8 cellular contexts compared by ENCODE assay signal in genomic region chr1:16914928-16915626, GRCh38. TPM values are rescaled to one million over a fixed set of nuclear protein-coding genes. Genes with fewer than 3 reads are reported as not detected.
A peak's percentile ranks its signal among the peaks of the same experiment; 100 is the strongest.
DNase-seq lines count a peak whose midpoint lies in the region; ATAC-seq and TF ChIP-seq lines count a peak whose summit lies in the region.
"Not testable (repeated sequence)": the region's sequence is repeated elsewhere in the genome, so short reads cannot be mapped to it uniquely, and the experiment has no call there.

No MANE protein-coding gene starts in this region.

- peak overlapping the region; percentile 85 for H3K4me3 Mint-ChIP-seq in T-helper 1 cell treated with Interleukin-12 subunit alpha and Interleukin-12 subunit beta and Interleukin-4 antibody, amounts not matched to agents 30 μg/mL and 1 μg/mL, for 36 hours
- peak overlapping the region; percentile 86 for H3K4me3 Mint-ChIP-seq in activated naive CD8-positive, alpha-beta T cell treated with anti-CD3 and anti-CD28 coated beads, Interleukin-2, amount 50 U/mL, for 24 hours
- peak overlapping the region; percentile 90 for H3K4me3 Mint-ChIP-seq in endothelial cell (ENCODE audit: unreplicated experiment)

- not testable (repeated sequence) for H2AFZ ChIP-seq in Karpas-422 (ENCODE audit: low read length)

- not testable (repeated sequence) for TF ChIP-seq POLR2A in upper lobe of left lung (IDR thresholded peaks at IDR 0.05)

- not testable (repeated sequence) for H3K36me3 ChIP-seq in Karpas-422 (ENCODE audit: insufficient read depth, low read length); left lung; psoas muscle (ENCODE audit: insufficient read depth in 1 of 2, low read depth in 1 of 2); upper lobe of left lung

- WGBS in psoas muscle, 3 donors: 38 to 48% (median 38%) methylated on average over 15 of the region's 15 CpGs
- 56 to 59% methylated on average over 15 of the region's 15 CpGs for WGBS in upper lobe of left lung, 2 donors

- not testable (repeated sequence) for H3K27me3 Mint-ChIP-seq in T-helper 1 cell treated with Interleukin-12 subunit alpha and Interleukin-12 subunit beta and Interleukin-4 antibody, amounts not matched to agents 30 μg/mL and 1 μg/mL, for 36 hours (ENCODE audit: low read depth); activated naive CD8-positive, alpha-beta T cell treated with anti-CD3 and anti-CD28 coated beads, Interleukin-2, amount 50 U/mL, for 24 hours
- peaks cover 23% of the 10 kb centered on the region for H3K27me3 Mint-ChIP-seq in endothelial cell (ENCODE audit: unreplicated experiment)

- H3K9ac ChIP-seq in Karpas-422 (ENCODE audit: low read length): peak overlapping the region; percentile 99

- not testable (repeated sequence) for TF ChIP-seq CTCF in endothelial cell (IDR thresholded peaks at IDR 0.05; ENCODE audit: unreplicated experiment); left lung (IDR thresholded peaks at IDR 0.05); psoas muscle (IDR thresholded peaks at IDR 0.05); upper lobe of left lung (IDR thresholded peaks at IDR 0.05)

- not testable (repeated sequence) for TF ChIP-seq EP300 in upper lobe of left lung (IDR thresholded peaks at IDR 0.05)

- not testable (repeated sequence) for H3K9me3 ChIP-seq in Karpas-422 (ENCODE audit: low read length); left lung; psoas muscle; upper lobe of left lung

- H3K27ac Mint-ChIP-seq in T-helper 1 cell treated with Interleukin-12 subunit alpha and Interleukin-12 subunit beta and Interleukin-4 antibody, amounts not matched to agents 30 μg/mL and 1 μg/mL, for 36 hours: peak overlapping the region; percentile 28
- peak overlapping the region; percentile 56 for H3K27ac Mint-ChIP-seq in activated naive CD8-positive, alpha-beta T cell treated with anti-CD3 and anti-CD28 coated beads, Interleukin-2, amount 50 U/mL, for 24 hours
- not testable (repeated sequence) for H3K27ac Mint-ChIP-seq in endothelial cell (ENCODE audit: unreplicated experiment)

- H3K36me3 Mint-ChIP-seq in T-helper 1 cell treated with Interleukin-12 subunit alpha and Interleukin-12 subunit beta and Interleukin-4 antibody, amounts not matched to agents 30 μg/mL and 1 μg/mL, for 36 hours (ENCODE audit: low read depth); activated naive CD8-positive, alpha-beta T cell treated with anti-CD3 and anti-CD28 coated beads, Interleukin-2, amount 50 U/mL, for 24 hours (ENCODE audit: low read depth): not testable (repeated sequence)
- H3K36me3 Mint-ChIP-seq in endothelial cell (ENCODE audit: low read depth, unreplicated experiment): peaks cover 11% of the 10 kb centered on the region

- peak; percentile 6 for DNase-seq in COLO829 (ENCODE audit: low spot score)
- not testable (repeated sequence) for DNase-seq in Karpas-422; activated naive CD8-positive, alpha-beta T cell treated with anti-CD3 and anti-CD28 coated beads, Interleukin-2, amount 50 U/mL, for 24 hours; endothelial cell (ENCODE audit: low spot score)
- DNase-seq in left lung: peak; percentile 29 to 44
- DNase-seq in psoas muscle: peak in 1 of 2 donors; percentile 61
- peak in 1 of 2 donors; percentile 18 for DNase-seq in upper lobe of left lung

- not testable (repeated sequence) for H3K27ac ChIP-seq in Karpas-422 (ENCODE audit: low read length); left lung
- H3K27ac ChIP-seq in psoas muscle (peak overlapping the region; percentile 78), upper lobe of left lung (peak overlapping the region in 1 of 4 donors; percentile 87)

- H3K4me1 Mint-ChIP-seq in T-helper 1 cell treated with Interleukin-12 subunit alpha and Interleukin-12 subunit beta and Interleukin-4 antibody, amounts not matched to agents 30 μg/mL and 1 μg/mL, for 36 hours (ENCODE audit: low read depth): peaks cover 23% of the 10 kb centered on the region
- H3K4me1 Mint-ChIP-seq in activated naive CD8-positive, alpha-beta T cell treated with anti-CD3 and anti-CD28 coated beads, Interleukin-2, amount 50 U/mL, for 24 hours: peaks cover 29% of the 10 kb centered on the region
- peaks cover 17% of the 10 kb centered on the region for H3K4me1 Mint-ChIP-seq in endothelial cell (ENCODE audit: unreplicated experiment)

- peak overlapping the region; percentile 91 for H3K4me2 ChIP-seq in Karpas-422 (ENCODE audit: low read depth, low read length, poor library complexity, severe bottlenecking)

- not testable (repeated sequence) for H4K20me1 ChIP-seq in Karpas-422 (ENCODE audit: insufficient read depth, low read depth, low read length)

- peak overlapping the region; percentile 99; the same call in 1 of the 2 replicates for H3K4me3 ChIP-seq in Karpas-422 (ENCODE audit: low read length)
- H3K4me3 ChIP-seq in left lung: peak overlapping the region in 1 of 2 donors; percentile 86
- H3K4me3 ChIP-seq in psoas muscle: peak overlapping the region; percentile 84
- H3K4me3 ChIP-seq in upper lobe of left lung: peak overlapping the region in 3 of 4 donors; percentile 76 to 92 (median 89)

- not testable (repeated sequence) for ATAC-seq in activated naive CD8-positive, alpha-beta T cell treated with anti-CD3 and anti-CD28 coated beads, Interleukin-2, amount 50 U/mL, for 24 hours; left lung; psoas muscle; upper lobe of left lung (ENCODE audit: low FRiP score in 2 of 2)

- H3K79me2 ChIP-seq in Karpas-422 (ENCODE audit: low read length): not testable (repeated sequence)

- H3K9me2 ChIP-seq in Karpas-422 (replicated peaks; ENCODE audit: insufficient read depth, low read length): not testable (repeated sequence)

- H3K9me3 Mint-ChIP-seq in T-helper 1 cell treated with Interleukin-12 subunit alpha and Interleukin-12 subunit beta and Interleukin-4 antibody, amounts not matched to agents 30 μg/mL and 1 μg/mL, for 36 hours; activated naive CD8-positive, alpha-beta T cell treated with anti-CD3 and anti-CD28 coated beads, Interleukin-2, amount 50 U/mL, for 24 hours; endothelial cell (ENCODE audit: unreplicated experiment): not testable (repeated sequence)

- H3K27me3 ChIP-seq in Karpas-422 (ENCODE audit: low read length); psoas muscle (ENCODE audit: insufficient read depth in 3 of 3, low read length in 2 of 3); upper lobe of left lung: not testable (repeated sequence)
- H3K27me3 ChIP-seq in left lung: peaks cover 0 to 11% of the 10 kb centered on the region in 2 donors

- H3K4me1 ChIP-seq in Karpas-422 (ENCODE audit: low read length) (peaks cover 19% of the 10 kb centered on the region), left lung (peaks cover 0 to 27% of the 10 kb centered on the region in 2 donors), upper lobe of left lung (peaks cover 13 to 22% (median 16%) of the 10 kb centered on the region in 4 donors)
- not testable (repeated sequence) for H3K4me1 ChIP-seq in psoas muscle

- intact Hi-C loops in left lung (cut with DNase I); psoas muscle (cut with DNase I): not testable (repeated sequence)

RNA-seq across cellular contexts. Expression of gene CROCC, which starts 6.7 kb away (rescaled TPM):
- 12.1 and 29.1 TPM in 2 replicates for total RNA-seq in Karpas-422 (2014; rRNA removed; shearing (Covaris generic); ENCODE audit: low replicate concordance)
- total RNA-seq in endothelial cell (ENCODE audit: unreplicated experiment): 38.9 TPM
- 10 to 100 TPM; 19.1 to 19.7 TPM for total RNA-seq in left lung
- total RNA-seq in psoas muscle: 1 to 10 TPM; 3.1 to 6.4 (median 4.3) TPM
- 1 to 10 TPM; 3.6 to 6.5 (median 4.8) TPM for polyA plus RNA-seq in psoas muscle
- 100 to 1,000 TPM in 2 of 6 donors, 10 to 100 TPM in 4; 21.0 to 184 (median 48.9) TPM for total RNA-seq in upper lobe of left lung

RNA-seq across cellular contexts. Expression of gene RNU1-2, which starts 19.3 kb away (rescaled TPM):
- under 0.01 TPM in 2 replicates for total RNA-seq in Karpas-422 (2014; rRNA removed; shearing (Covaris generic); ENCODE audit: low replicate concordance)
- total RNA-seq in endothelial cell (ENCODE audit: unreplicated experiment) (3,428 TPM), left lung (1,000 to 10,000 TPM; 2,748 to 3,444 TPM), psoas muscle (1,000 to 10,000 TPM; 1,264 to 5,208 (median 3,151) TPM), upper lobe of left lung (over 10,000 TPM in 1 of 6 donors, 1,000 to 10,000 TPM in 2, under 1 TPM in 3; under 0.01 to 14,413 (median 1,360) TPM)
- not detected for polyA plus RNA-seq in psoas muscle
